22 cellular contexts compared by ENCODE assay signal in the genomic region with DNA sequence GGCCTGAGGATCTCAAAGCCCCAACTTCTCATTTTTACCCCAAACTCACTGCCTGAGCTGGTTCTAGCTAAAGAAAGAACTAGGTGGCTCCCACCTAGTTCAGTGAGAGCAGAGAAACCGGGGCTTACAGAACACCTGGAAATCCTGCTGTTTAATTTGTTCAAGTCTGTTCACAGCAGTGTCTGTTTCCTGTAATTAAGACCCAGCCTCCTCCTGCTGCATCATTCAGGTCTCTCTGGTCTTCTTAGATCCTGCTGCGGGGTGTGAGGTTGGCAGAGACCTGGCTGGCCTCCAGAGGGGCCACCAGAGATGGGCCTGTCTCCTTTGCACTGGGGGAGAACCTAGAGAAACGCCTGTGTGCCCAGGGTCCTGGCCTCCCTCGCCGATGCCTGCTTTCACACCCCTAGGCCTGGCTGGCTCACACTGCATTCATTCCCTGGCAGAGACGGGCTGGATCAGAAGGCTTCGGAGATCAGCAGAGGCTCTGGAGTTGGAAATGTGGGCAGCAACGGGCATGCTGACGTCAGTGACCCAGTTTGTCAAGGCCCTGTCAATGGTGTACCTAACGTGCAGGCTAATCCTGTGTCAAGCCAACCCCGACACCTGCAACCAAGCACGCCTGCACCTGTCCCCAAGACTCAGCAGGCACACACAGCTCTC. TPM values are rescaled to one million over a fixed set of nuclear protein-coding genes. Genes with fewer than 3 reads are reported as not detected.
DNase-seq lines count a peak whose midpoint lies in the region; ATAC-seq and TF ChIP-seq lines count a peak whose summit lies in the region.
"Had no signal": no experiment of that assay in that cellular context is flagged by ENCODE, and none has a peak within 500 bp of the region (broad histone marks: within the 10 kb centered on the region; RNA-seq: fewer than 3 reads in every experiment).

No MANE protein-coding gene starts in this region.

- no peak overlapping the region for H3K4me2 ChIP-seq in IMR-90 (ENCODE audit: low read depth, low read length)
- H3K4me2 ChIP-seq: hepatocyte had no signal

- no peak overlapping the region for H2BK5ac ChIP-seq in IMR-90 (ENCODE audit: low read depth, low read length, poor library complexity, severe bottlenecking)

- BruUV-seq in IMR-90 (replicated peaks; lab: Mats Ljungman, UMichigan): no TSS peak

- H4K91ac ChIP-seq in IMR-90 (ENCODE audit: insufficient read depth, low read depth, low read length): no peak overlapping the region

- POLR2A ChIA-PET in IMR-90 (lab: Charles Lee; ENCODE audit: unreplicated experiment): no interaction called here

- no peak overlapping the region for H3K27ac Mint-ChIP-seq in activated naive CD4-positive, alpha-beta T cell treated with anti-CD3 and anti-CD28 coated beads, Interleukin-2, amount 10 ng/mL, durations not matched to agents 7 days and 5 days
- H3K27ac Mint-ChIP-seq in stimulated activated effector memory CD8-positive, alpha-beta T cell treated with anti-CD3 and anti-CD28 coated beads, Interleukin-12 subunit alpha, Interleukin-12 subunit beta, amount 100 ng/mL, for 72 hours: no peak overlapping the region
- H3K27ac Mint-ChIP-seq: activated CD4-positive, alpha-beta memory T cell treated with anti-CD3 and anti-CD28 coated beads for 36 hours; CD8-positive, alpha-beta T cell had no signal

- ATAC-seq in IMR-90 (ENCODE audit: low read depth): no peak
- ATAC-seq in stimulated activated effector memory CD8-positive, alpha-beta T cell treated with anti-CD3 and anti-CD28 coated beads, Interleukin-12 subunit alpha, Interleukin-12 subunit beta, amount 100 ng/mL, for 72 hours: no peak
- ATAC-seq: CD8-positive, alpha-beta T cell; Panc1 had no signal

- H2BK15ac ChIP-seq in IMR-90 (ENCODE audit: low read depth, low read length): no peak overlapping the region

- no peak overlapping the region for H4K5ac ChIP-seq in IMR-90 (ENCODE audit: low read depth, low read length)

- no peak overlapping the region for H4K8ac ChIP-seq in IMR-90 (ENCODE audit: low read depth in 2 of 2, low read length in 2 of 2)

- H3K27ac ChIP-seq in IMR-90 (ENCODE audit: insufficient read depth, low read length) (no peak overlapping the region), WERI-Rb-1 (peak overlapping the region; percentile 89)
- H3K27ac ChIP-seq: breast epithelium, hepatocyte, suprapubic skin had no signal

- no peak overlapping the region for H3K4ac ChIP-seq in IMR-90 (ENCODE audit: low read depth, low read length)

- H4K20me1 ChIP-seq in IMR-90 (ENCODE audit: insufficient read depth, low read length): no peaks in the 10 kb centered on the region

- no peaks in the 10 kb centered on the region for H3K9me3 ChIP-seq in IMR-90 (ENCODE audit: control insufficient read depth, insufficient read depth, low read length)
- H3K9me3 ChIP-seq in WERI-Rb-1 (ENCODE audit: severe bottlenecking): no peaks in the 10 kb centered on the region
- H3K9me3 ChIP-seq: breast epithelium, MG63, suprapubic skin had no signal

- H3K56ac ChIP-seq in IMR-90 (ENCODE audit: extremely low read depth, insufficient read depth, low read length): no peak overlapping the region

- intact Hi-C loops in IMR-90 (cut with micrococcal nuclease): no loop called here

- in situ Hi-C loops in IMR-90 (cut with MboI; ENCODE audit: low sequenced_read_pairs): no loop called here

- H3K27me3 Mint-ChIP-seq in activated naive CD4-positive, alpha-beta T cell treated with anti-CD3 and anti-CD28 coated beads, Interleukin-2, amount 10 ng/mL, durations not matched to agents 7 days and 5 days: peaks cover 80% of the 10 kb centered on the region

- H3K36me3 ChIP-seq in IMR-90 (ENCODE audit: control insufficient read depth, insufficient read depth, low read length) (no peaks in the 10 kb centered on the region), WERI-Rb-1 (peaks cover 69% of the 10 kb centered on the region)
- H3K36me3 ChIP-seq: breast epithelium, MG63, suprapubic skin had no signal

- H2AFZ ChIP-seq in IMR-90 (replicated peaks; ENCODE audit: low read length, poor library complexity): no peak overlapping the region
- H2AFZ ChIP-seq: hepatocyte had no signal

- dilution Hi-C loops in IMR-90 (cut with HindIII; ENCODE audit: low sequenced_read_pairs, unreplicated experiment): no loop called here

- H3K9me1 ChIP-seq in IMR-90 (ENCODE audit: insufficient read depth, low read length): no peaks in the 10 kb centered on the region

- no peaks in the 10 kb centered on the region for H3K79me1 ChIP-seq in IMR-90 (ENCODE audit: low read depth in 1 of 2, low read length in 2 of 2)

- no peaks in the 10 kb centered on the region for H3K36me3 Mint-ChIP-seq in activated naive CD4-positive, alpha-beta T cell treated with anti-CD3 and anti-CD28 coated beads, Interleukin-2, amount 10 ng/mL, durations not matched to agents 7 days and 5 days
- H3K36me3 Mint-ChIP-seq in stimulated activated effector memory CD8-positive, alpha-beta T cell treated with anti-CD3 and anti-CD28 coated beads, Interleukin-12 subunit alpha, Interleukin-12 subunit beta, amount 100 ng/mL, for 72 hours: no peaks in the 10 kb centered on the region
- H3K36me3 Mint-ChIP-seq: activated CD4-positive, alpha-beta memory T cell treated with anti-CD3 and anti-CD28 coated beads for 36 hours; CD8-positive, alpha-beta T cell had no signal

- H3K18ac ChIP-seq in IMR-90 (ENCODE audit: low read depth, low read length): no peak overlapping the region

- H3K9ac ChIP-seq in IMR-90 (ENCODE audit: low read depth, low read length): no peak overlapping the region

- peak overlapping the region; percentile 10 for H2AK9ac ChIP-seq in IMR-90 (replicated peaks; ENCODE audit: low read depth, low read length, poor library complexity)

- CTCF ChIA-PET in IMR-90 (lab: Yijun Ruan, JAX): interaction anchor here (0.6 kb wide), 1 partner anchor 215 kb away, joined by 7 read pairs; no protein-coding TSS in a partner anchor
- CTCF ChIA-PET in activated naive CD4-positive, alpha-beta T cell treated with anti-CD3 and anti-CD28 coated beads, Interleukin-2, amount 10 ng/mL, durations not matched to agents 7 days and 5 days (lab: Charles Lee): no interaction called here

- H3K4me1 Mint-ChIP-seq in activated naive CD4-positive, alpha-beta T cell treated with anti-CD3 and anti-CD28 coated beads, Interleukin-2, amount 10 ng/mL, durations not matched to agents 7 days and 5 days: peaks cover 12% of the 10 kb centered on the region
- no peaks in the 10 kb centered on the region for H3K4me1 Mint-ChIP-seq in stimulated activated effector memory CD8-positive, alpha-beta T cell treated with anti-CD3 and anti-CD28 coated beads, Interleukin-12 subunit alpha, Interleukin-12 subunit beta, amount 100 ng/mL, for 72 hours
- H3K4me1 Mint-ChIP-seq: neural crest cell had no signal

- H2AK5ac ChIP-seq in IMR-90 (ENCODE audit: low read depth, low read length): no peak overlapping the region

- WGBS in IMR-90 (ENCODE audit: extremely low coverage in 2 of 2, insufficient read length in 1 of 2), 2 experiments: 57% methylated on average over 3 of the region's 12 CpGs; no CpG with 5 or more reads in 1 of the 2 experiments

- H2BK120ac ChIP-seq in IMR-90 (ENCODE audit: low read depth, low read length): no peak overlapping the region

- H3K4me3 Mint-ChIP-seq in activated naive CD4-positive, alpha-beta T cell treated with anti-CD3 and anti-CD28 coated beads, Interleukin-2, amount 10 ng/mL, durations not matched to agents 7 days and 5 days: no peak overlapping the region
- no peak overlapping the region for H3K4me3 Mint-ChIP-seq in stimulated activated effector memory CD8-positive, alpha-beta T cell treated with anti-CD3 and anti-CD28 coated beads, Interleukin-12 subunit alpha, Interleukin-12 subunit beta, amount 100 ng/mL, for 72 hours
- H3K4me3 Mint-ChIP-seq: activated CD4-positive, alpha-beta memory T cell treated with anti-CD3 and anti-CD28 coated beads for 36 hours; CD8-positive, alpha-beta T cell; neural crest cell had no signal

- H3K14ac ChIP-seq in IMR-90 (replicated peaks; ENCODE audit: low read depth, low read length): no peak overlapping the region

- TF ChIP-seq POLR2A in IMR-90 (IDR thresholded peaks at IDR 0.05; ENCODE audit: low read depth, low read length): no peak

- no peak overlapping the region for H2BK20ac ChIP-seq in IMR-90 (ENCODE audit: low read depth, low read length)

- DNase-seq in COR-L47 (lab: John Stamatoyannopoulos, UW): peak; percentile 87
- no peak for DNase-seq in IMR-90
- peak; percentile 22 for DNase-seq in NCI-H2196 (lab: John Stamatoyannopoulos, UW; ENCODE audit: unreplicated experiment)
- DNase-seq in WERI-Rb-1: peak; percentile 72
- DNase-seq in activated naive CD4-positive, alpha-beta T cell treated with anti-CD3 and anti-CD28 coated beads, Interleukin-2, amount 10 ng/mL, durations not matched to agents 7 days and 5 days: no peak
- no peak for DNase-seq in stimulated activated effector memory CD8-positive, alpha-beta T cell treated with anti-CD3 and anti-CD28 coated beads, Interleukin-12 subunit alpha, Interleukin-12 subunit beta, amount 100 ng/mL, for 72 hours (ENCODE audit: low spot score in 2 of 2)
- no peak for DNase-seq in inferior parietal cortex (ENCODE audit: extremely low spot score)
- DNase-seq in NOMO-1 treated with DMSO at 0.1 percent for 48 hours (lab: John Stamatoyannopoulos, UW; ENCODE audit: unreplicated experiment): no peak
- DNase-seq: activated CD4-positive, alpha-beta memory T cell treated with anti-CD3 and anti-CD28 coated beads for 36 hours; CD8-positive, alpha-beta T cell; GF-D8; GOT3; kidney; mesendoderm; MG63; SW 1271 had no signal

- no peak overlapping the region for H3K4me3 ChIP-seq in IMR-90 (ENCODE audit: insufficient read depth, low read depth, low read length)
- H3K4me3 ChIP-seq in WERI-Rb-1 (ENCODE audit: low read depth, low read length): no peak overlapping the region
- H3K4me3 ChIP-seq: breast epithelium, hepatocyte, MG63, suprapubic skin had no signal

- H3K27me3 ChIP-seq in IMR-90 (ENCODE audit: control insufficient read depth, insufficient read depth, low read length) (peaks cover 66% of the 10 kb centered on the region), WERI-Rb-1 (ENCODE audit: insufficient read depth, low read depth, severe bottlenecking) (no peaks in the 10 kb centered on the region)

- H3K23ac ChIP-seq in IMR-90 (ENCODE audit: low read depth, low read length): no peak overlapping the region

- TF ChIP-seq CTCF in IMR-90 (conservative IDR thresholded peaks at IDR 0.05; ENCODE audit: low read depth, low read length) (no peak), WERI-Rb-1 (IDR thresholded peaks at IDR 0.05; ENCODE audit: low read depth, low read length) (no peak)

- no peak for TF ChIP-seq RAD21 in IMR-90 (IDR thresholded peaks at IDR 0.05; ENCODE audit: low read length)

- no peaks in the 10 kb centered on the region for H3K9me3 Mint-ChIP-seq in activated naive CD4-positive, alpha-beta T cell treated with anti-CD3 and anti-CD28 coated beads, Interleukin-2, amount 10 ng/mL, durations not matched to agents 7 days and 5 days
- H3K9me3 Mint-ChIP-seq in stimulated activated effector memory CD8-positive, alpha-beta T cell treated with anti-CD3 and anti-CD28 coated beads, Interleukin-12 subunit alpha, Interleukin-12 subunit beta, amount 100 ng/mL, for 72 hours: no peaks in the 10 kb centered on the region
- H3K9me3 Mint-ChIP-seq: activated CD4-positive, alpha-beta memory T cell treated with anti-CD3 and anti-CD28 coated beads for 36 hours; CD8-positive, alpha-beta T cell; neural crest cell had no signal

- H3K4me1 ChIP-seq in IMR-90 (ENCODE audit: control insufficient read depth, insufficient read depth, low read length): no peaks in the 10 kb centered on the region
- H3K4me1 ChIP-seq: breast epithelium had no signal

RNA-seq across cellular contexts. Expression of a gene that starts 5.0 kb away (rescaled TPM):
- not detected in 2 replicates for total RNA-seq in IMR-90 (2012; rRNA removed)
- polyA plus RNA-seq in IMR-90 (2012; rRNA removed): not detected in 2 replicates
- polyA plus RNA-seq in IMR-90 (2012; cell fraction: cytosol; rRNA removed): not detected in 2 replicates
- polyA plus RNA-seq in IMR-90 (2012; cell fraction: nucleus; rRNA removed; ENCODE audit: low replicate concordance): not detected in 2 replicates
- total RNA-seq: activated CD4-positive, alpha-beta memory T cell treated with anti-CD3 and anti-CD28 coated beads for 36 hours; CD8-positive, alpha-beta T cell; HT1080; kidney had no signal

RNA-seq across cellular contexts. Expression of a gene that starts 15.3 kb away (rescaled TPM):
- not detected in 2 replicates for total RNA-seq in IMR-90 (2012; rRNA removed)
- not detected in 2 replicates for polyA plus RNA-seq in IMR-90 (2012; rRNA removed)
- polyA plus RNA-seq in IMR-90 (2012; cell fraction: cytosol; rRNA removed): not detected in 2 replicates
- not detected in 2 replicates for polyA plus RNA-seq in IMR-90 (2012; cell fraction: nucleus; rRNA removed; ENCODE audit: low replicate concordance)
- total RNA-seq: activated CD4-positive, alpha-beta memory T cell treated with anti-CD3 and anti-CD28 coated beads for 36 hours; breast epithelium; CD8-positive, alpha-beta T cell; hepatocyte; HT1080 had no signal

Comparison
In these comparisons a context has a peak if more than half of its experiments do, and no peak if none do; other contexts are left out.
1. DNase-seq: peak in COR-L47 (single experiment), NCI-H2196 (single experiment) and WERI-Rb-1 (single experiment); none in IMR-90 (single experiment), activated naive CD4-positive, alpha-beta T cell treated with anti-CD3 and anti-CD28 coated beads, Interleukin-2, amount 10 ng/mL, durations not matched to agents 7 days and 5 days (single experiment), stimulated activated effector memory CD8-positive, alpha-beta T cell treated with anti-CD3 and anti-CD28 coated beads, Interleukin-12 subunit alpha, Interleukin-12 subunit beta, amount 100 ng/mL, for 72 hours (0 of 2), inferior parietal cortex (single experiment) and NOMO-1 treated with DMSO at 0.1 percent for 48 hours (single experiment).